In the genomic region with DNA sequence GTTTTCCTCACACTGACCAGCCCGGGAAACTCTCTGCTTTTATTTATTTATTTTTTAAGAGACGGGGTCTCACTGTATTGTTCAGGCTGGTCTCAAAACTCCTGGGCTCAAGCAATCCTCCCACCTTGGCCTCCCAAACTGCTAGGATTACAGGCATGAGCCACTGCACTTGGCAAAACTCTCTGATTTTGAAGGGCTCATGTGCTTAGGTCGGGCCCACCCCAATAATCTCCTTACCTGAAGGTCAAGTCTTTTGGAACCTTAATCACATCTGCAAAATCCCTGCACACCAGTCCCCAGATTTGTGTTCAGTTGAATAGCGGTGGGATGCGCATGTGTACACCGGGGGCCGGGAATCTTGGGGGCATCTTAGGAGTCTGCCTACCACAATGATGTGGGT, we compare ENCODE assay signal across 31 cellular contexts. TPM values are rescaled to one million over a fixed set of nuclear protein-coding genes. Genes with fewer than 3 reads are reported as not detected.
DNase-seq lines count a peak whose midpoint lies in the region; ATAC-seq, FAIRE-seq and TF ChIP-seq lines count a peak whose summit lies in the region.
"Had no signal": no experiment of that assay in that cellular context is flagged by ENCODE, and none has a peak within 500 bp of the region (broad histone marks: within the 10 kb centered on the region; RNA-seq: fewer than 3 reads in every experiment).

No MANE protein-coding gene starts in this region.

- H3K27me3 ChIP-seq in K562 (ENCODE audit: control insufficient read depth in 2 of 2, insufficient read depth in 2 of 2, low read length in 2 of 2) (peaks cover 0 to 34% of the 10 kb centered on the region in 2 experiments; a peak in 2 of 5 replicates), neuronal stem cell (ENCODE audit: control insufficient read depth in 3 of 3, insufficient read depth in 3 of 3, low read depth in 1 of 3, low read length in 3 of 3) (peaks cover 0 to 80% (median 0%) of the 10 kb centered on the region in 3 experiments)
- H3K27me3 ChIP-seq: BE2C had no signal

- H3K4ac ChIP-seq in neuronal stem cell (ENCODE audit: low read length) = no peak overlapping the region

- H3K14ac ChIP-seq in neuronal stem cell (ENCODE audit: low read length) = no peak overlapping the region

- H3K79me2 ChIP-seq in K562 (ENCODE audit: control insufficient read depth, insufficient read depth, low read length) = no peaks in the 10 kb centered on the region

- H2BK15ac ChIP-seq in neuronal stem cell (ENCODE audit: low read length) = no peak overlapping the region

- H3K9me1 ChIP-seq in K562 (ENCODE audit: control insufficient read depth, insufficient read depth, low read length) = no peaks in the 10 kb centered on the region

- H3K4me2 ChIP-seq in K562 (ENCODE audit: insufficient read depth, low read length) (no peak overlapping the region), neuronal stem cell (ENCODE audit: insufficient read depth, low read length, poor library complexity, severe bottlenecking) (no peak overlapping the region)
- H3K4me2 ChIP-seq: BLaER1 had no signal

- TF ChIP-seq CTCF in K562 (IDR thresholded peaks at IDR 0.05 in 2 of 3, conservative IDR thresholded peaks at IDR 0.05 in 1 of 3; ENCODE audit: insufficient read depth in 2 of 3, low read depth in 1 of 3, low read length in 3 of 3) = no peak

- no TSS peak for BruUV-seq in K562 (replicated peaks; lab: Mats Ljungman, UMichigan)

- POLR2A ChIA-PET in K562 (lab: Yijun Ruan, JAX) = no interaction called here

- no peak overlapping the region for H3K23ac ChIP-seq in neuronal stem cell (ENCODE audit: low read depth, low read length, poor library complexity)

- H2BK12ac ChIP-seq in neuronal stem cell (ENCODE audit: low read length) = no peak overlapping the region

- H2BK5ac ChIP-seq in neuronal stem cell (ENCODE audit: low read length) = no peak overlapping the region

- H3K79me1 ChIP-seq in neuronal stem cell (ENCODE audit: low read depth, low read length) = no peaks in the 10 kb centered on the region

- CTCF ChIA-PET in K562 (lab: Yijun Ruan, JAX; ENCODE audit: low intra/inter-chr PET ratio) = no interaction called here

- no peak overlapping the region for H2BK120ac ChIP-seq in neuronal stem cell (ENCODE audit: low read depth, low read length)

- H2AFZ ChIP-seq in K562 (ENCODE audit: low read depth, low read length) (no peak overlapping the region), neuronal stem cell (ENCODE audit: low read length) (no peak overlapping the region)

- no peaks in the 10 kb centered on the region for H3K36me3 ChIP-seq in K562 (ENCODE audit: control insufficient read depth, insufficient read depth, low read length)
- H3K36me3 ChIP-seq in neuronal stem cell (replicated peaks in 1 of 2; ENCODE audit: control insufficient read depth in 2 of 2, insufficient read depth in 2 of 2, low read length in 2 of 2) = no peaks in the 10 kb centered on the region
- H3K36me3 ChIP-seq: BE2C, BLaER1 had no signal

- no peaks in the 10 kb centered on the region for H3K4me1 ChIP-seq in K562 (replicated peaks in 1 of 2; ENCODE audit: control insufficient read depth in 2 of 2, insufficient read depth in 2 of 2, low read length in 2 of 2)
- H3K4me1 ChIP-seq in neuronal stem cell (ENCODE audit: control insufficient read depth in 2 of 2, insufficient read depth in 1 of 2, low read depth in 1 of 2, low read length in 2 of 2) = peaks cover 9 to 22% of the 10 kb centered on the region in 2 donors
- H3K4me1 ChIP-seq: BE2C, BLaER1 had no signal

- no peak overlapping the region for H3K4me3 ChIP-seq in K562
- no peak overlapping the region for H3K4me3 ChIP-seq in neuronal stem cell (ENCODE audit: low read length in 2 of 2)
- H3K4me3 ChIP-seq: BLaER1, GM12878 had no signal

- no peak for TF ChIP-seq EP300 in K562 (IDR thresholded peaks at IDR 0.05; ENCODE audit: low read length)

- no peak for TF ChIP-seq RAD21 in K562 (CRISPR knock-in tag; conservative IDR thresholded peaks at IDR 0.05 in 1 of 2, IDR thresholded peaks at IDR 0.05 in 1 of 2)

- DNase-seq in left ventricle myocardium superior (peak; percentile 3), Right ventricle myocardium superior (no peak), K562 (ENCODE audit: extremely low read depth in 1 of 4, low spot score in 3 of 4) (no peak), neuronal stem cell (ENCODE audit: low spot score) (no peak), SKM-1 treated with dmso at 0.1 percent for 144 hours (lab: John Stamatoyannopoulos, UW; ENCODE audit: unreplicated experiment) (no peak), NCI-H2171 treated with DMSO at 0.1 percent for 48 hours (lab: John Stamatoyannopoulos, UW) (no peak)
- DNase-seq: 8988T; ACHN; BE2C; C1 segment of cervical spinal cord; CD4-positive, alpha-beta memory T cell; CD4-positive, CD25-positive, alpha-beta regulatory T cell; COR-L47; DMS 273 treated with DMSO at 0.1 percent for 48 hours; DMS153; DMS53; DMS79; DND-41; EL; GDM1 had no signal

- in situ Hi-C loops in K562 (cut with MboI) = no loop called here

- no peak for ATAC-seq in left ventricle myocardium superior
- ATAC-seq in Right ventricle myocardium superior (ENCODE audit: poor library complexity) = no peak
- no peak for ATAC-seq in K562
- ATAC-seq: GM12878 had no signal

- H4K8ac ChIP-seq in neuronal stem cell (ENCODE audit: low read depth, low read length) = no peak overlapping the region

- no peaks in the 10 kb centered on the region for H3K9me3 ChIP-seq in K562 (replicated peaks; ENCODE audit: control insufficient read depth, insufficient read depth, low read depth, low read length)
- H3K9me3 ChIP-seq in neuronal stem cell (replicated peaks in 1 of 2; ENCODE audit: control insufficient read depth in 2 of 2, insufficient read depth in 1 of 2, low read depth in 1 of 2, low read length in 2 of 2) = no peaks in the 10 kb centered on the region
- H3K9me3 ChIP-seq: BE2C, BLaER1 had no signal

- no peak overlapping the region for H3K27ac ChIP-seq in K562 (ENCODE audit: extremely low read depth, low read depth, low read length)
- H3K27ac ChIP-seq in neuronal stem cell (replicated peaks; ENCODE audit: low read length) = no peak overlapping the region
- H3K27ac ChIP-seq: BLaER1 had no signal

- no peak for FAIRE-seq in K562 (lab: Jason Lieb, UNC)
- FAIRE-seq: A204.1, GM12878, GM12892, GM18507 had no signal

- H4K20me1 ChIP-seq in K562 (replicated peaks; ENCODE audit: control insufficient read depth, insufficient read depth, low read length) = no peaks in the 10 kb centered on the region
- H4K20me1 ChIP-seq: BLaER1 had no signal

- H3K18ac ChIP-seq in neuronal stem cell (ENCODE audit: low read length) = no peak overlapping the region

- intact Hi-C loops in left ventricle myocardium superior (cut with micrococcal nuclease) = no loop called here
- intact Hi-C loops in Right ventricle myocardium superior (cut with DNase I) = no loop called here
- intact Hi-C loops in K562 (cut with micrococcal nuclease) = no loop called here

- H3K9ac ChIP-seq in K562 (ENCODE audit: insufficient read depth in 1 of 2, low read depth in 2 of 2, low read length in 2 of 2) = no peak overlapping the region
- no peak overlapping the region for H3K9ac ChIP-seq in neuronal stem cell (ENCODE audit: low read depth, low read length, poor library complexity)
- H3K9ac ChIP-seq: BLaER1 had no signal

- WGBS in K562 (ENCODE audit: insufficient coverage, low coverage, missing lambda C conversion rate) = 0% methylated on average over 3 of the region's 7 CpGs
- WGBS in neuronal stem cell (ENCODE audit: extremely low coverage in 2 of 2, insufficient read length in 2 of 2, insufficient replicate concordance in 1 of 2), 2 donors = no CpG with 5 or more reads among the region's 7 CpGs

- H2AK5ac ChIP-seq in neuronal stem cell (ENCODE audit: low read depth, low read length) = peak overlapping the region; percentile 24

- no peak overlapping the region for H4K91ac ChIP-seq in neuronal stem cell (ENCODE audit: low read depth, low read length, poor library complexity)

- no peak for TF ChIP-seq POLR2A in K562 (conservative IDR thresholded peaks at IDR 0.05)

RNA-seq across cellular contexts. Expression of gene ECEL1, which starts 7.7 kb away (rescaled TPM):
- total RNA-seq in left ventricle myocardium superior (0.37 TPM), Right ventricle myocardium superior (not detected), K562 (2014; rRNA removed) (not detected in 2 replicates), K562 (2014; rRNA removed; fragmentation: Illumina TruSeq; extraction: Trizol) (not detected in 2 replicates), K562 (2015; rRNA removed; fragmentation: Illumina TruSeq; extraction: Trizol) (not detected in 2 replicates), K562 (2021) (0.09 TPM in 1 of 2 replicates, not detected in the other)
- not detected in 2 replicates for total RNA-seq in K562 (2011; cell fraction: chromatin; rRNA removed; ENCODE audit: low replicate concordance)
- not detected in 2 replicates for total RNA-seq in K562 (2011; cell fraction: nucleolus; rRNA removed)
- total RNA-seq in K562 (2011; cell fraction: nucleoplasm; rRNA removed) = not detected in 2 replicates
- polyA plus RNA-seq in K562 (2011; rRNA removed) (not detected in 2 replicates), K562 (2014; fragmentation: Illumina TruSeq; extraction: Trizol) (not detected in 2 replicates), K562 (2014; fragmentation: Nextera tagmentation; extraction: Ambion mirVana) (not detected), K562 (2014; rRNA removed) (not detected in 2 replicates)
- not detected in 2 replicates for polyA plus RNA-seq in K562 (2011; cell fraction: cytosol; rRNA removed)
- polyA plus RNA-seq in K562 (2011; cell fraction: nucleus; rRNA removed) = not detected in 2 replicates
- polyA plus RNA-seq in K562 (2012) = not detected in 2 replicates
- polyA minus RNA-seq in K562 (2011; rRNA and poly(A)+ RNA removed) = not detected in 2 replicates
- not detected in 2 replicates for polyA minus RNA-seq in K562 (2011; cell fraction: cytosol; rRNA and poly(A)+ RNA removed)
- not detected in 2 replicates for polyA minus RNA-seq in K562 (2011; cell fraction: nucleus; rRNA and poly(A)+ RNA removed)
- 8.2 TPM for polyA plus RNA-seq in neuronal stem cell (2013, experiment 1 of 2)
- polyA plus RNA-seq in neuronal stem cell (2013, experiment 2 of 2) = 7.9 TPM
- total RNA-seq: CD4-positive, alpha-beta memory T cell; CD4-positive, CD25-positive, alpha-beta regulatory T cell; CD8-positive, alpha-beta memory T cell; Daoy; GM12878 had no signal
- polyA plus RNA-seq: AG04450; CD14-positive monocyte; CD4-positive, alpha-beta memory T cell; CD4-positive, CD25-positive, alpha-beta regulatory T cell; CD8-positive, alpha-beta memory T cell; GM12878 had no signal

RNA-seq across cellular contexts. Expression of gene PRSS56, which starts 24.9 kb away (rescaled TPM):
- 0.15 TPM for total RNA-seq in left ventricle myocardium superior
- total RNA-seq in Right ventricle myocardium superior = 0.19 TPM
- total RNA-seq in K562 (2011; cell fraction: chromatin; rRNA removed; ENCODE audit: low replicate concordance) = not detected in 2 replicates
- not detected in 2 replicates for total RNA-seq in K562 (2011; cell fraction: nucleolus; rRNA removed)
- not detected in 2 replicates for total RNA-seq in K562 (2011; cell fraction: nucleoplasm; rRNA removed)
- total RNA-seq in K562 (2014; rRNA removed) = not detected in 2 replicates
- not detected in 2 replicates for total RNA-seq in K562 (2014; rRNA removed; fragmentation: Illumina TruSeq; extraction: Trizol)
- total RNA-seq in K562 (2015; rRNA removed; fragmentation: Illumina TruSeq; extraction: Trizol) = not detected in 2 replicates
- not detected in 2 replicates for total RNA-seq in K562 (2021)
- polyA plus RNA-seq in K562 (2011; rRNA removed) = not detected in 2 replicates
- polyA plus RNA-seq in K562 (2011; cell fraction: cytosol; rRNA removed) = not detected in 2 replicates
- not detected in 2 replicates for polyA plus RNA-seq in K562 (2011; cell fraction: nucleus; rRNA removed)
- polyA plus RNA-seq in K562 (2012) = not detected in 2 replicates
- polyA plus RNA-seq in K562 (2014; fragmentation: Illumina TruSeq; extraction: Trizol) = not detected in 2 replicates
- polyA plus RNA-seq in K562 (2014; fragmentation: Nextera tagmentation; extraction: Ambion mirVana) = not detected
- not detected in 2 replicates for polyA plus RNA-seq in K562 (2014; rRNA removed)
- polyA minus RNA-seq in K562 (2011; rRNA and poly(A)+ RNA removed) = not detected in 2 replicates
- polyA minus RNA-seq in K562 (2011; cell fraction: cytosol; rRNA and poly(A)+ RNA removed) = not detected in 2 replicates
- polyA minus RNA-seq in K562 (2011; cell fraction: nucleus; rRNA and poly(A)+ RNA removed) = not detected in 2 replicates
- polyA plus RNA-seq in neuronal stem cell (2013, experiment 1 of 2) = not detected
- polyA plus RNA-seq in neuronal stem cell (2013, experiment 2 of 2) = not detected
- total RNA-seq: A673; CD4-positive, alpha-beta memory T cell; CD4-positive, CD25-positive, alpha-beta regulatory T cell; CD8-positive, alpha-beta memory T cell; Daoy; G401; GM12878 had no signal
- polyA plus RNA-seq: AG04450; CD14-positive monocyte; CD4-positive, alpha-beta memory T cell; CD4-positive, CD25-positive, alpha-beta regulatory T cell; CD8-positive, alpha-beta memory T cell; GM12878 had no signal

RNA-seq across cellular contexts. Expression of gene CHRND, which starts 30.7 kb away (rescaled TPM):
- total RNA-seq in left ventricle myocardium superior (not detected), Right ventricle myocardium superior (not detected), K562 (2014; rRNA removed) (not detected in 2 replicates), K562 (2014; rRNA removed; fragmentation: Illumina TruSeq; extraction: Trizol) (not detected in 2 replicates), K562 (2015; rRNA removed; fragmentation: Illumina TruSeq; extraction: Trizol) (not detected in 2 replicates), K562 (2021) (not detected in 2 replicates)
- total RNA-seq in K562 (2011; cell fraction: chromatin; rRNA removed; ENCODE audit: low replicate concordance) = not detected in 2 replicates
- total RNA-seq in K562 (2011; cell fraction: nucleolus; rRNA removed) = not detected in 2 replicates
- not detected in 2 replicates for total RNA-seq in K562 (2011; cell fraction: nucleoplasm; rRNA removed)
- polyA plus RNA-seq in K562 (2011; rRNA removed) (not detected in 2 replicates), K562 (2014; fragmentation: Illumina TruSeq; extraction: Trizol) (not detected in 2 replicates), K562 (2014; fragmentation: Nextera tagmentation; extraction: Ambion mirVana) (not detected), K562 (2014; rRNA removed) (not detected in 2 replicates)
- polyA plus RNA-seq in K562 (2011; cell fraction: cytosol; rRNA removed) = not detected in 2 replicates
- polyA plus RNA-seq in K562 (2011; cell fraction: nucleus; rRNA removed) = not detected in 2 replicates
- not detected in 2 replicates for polyA plus RNA-seq in K562 (2012)
- not detected in 2 replicates for polyA minus RNA-seq in K562 (2011; rRNA and poly(A)+ RNA removed)
- not detected in 2 replicates for polyA minus RNA-seq in K562 (2011; cell fraction: cytosol; rRNA and poly(A)+ RNA removed)
- not detected in 2 replicates for polyA minus RNA-seq in K562 (2011; cell fraction: nucleus; rRNA and poly(A)+ RNA removed)
- polyA plus RNA-seq in neuronal stem cell (2013, experiment 1 of 2) = 0.18 TPM
- polyA plus RNA-seq in neuronal stem cell (2013, experiment 2 of 2) = 0.14 TPM
- total RNA-seq: A673; CD4-positive, alpha-beta memory T cell; CD4-positive, CD25-positive, alpha-beta regulatory T cell; CD8-positive, alpha-beta memory T cell; Daoy; G401; GM12878 had no signal
- polyA plus RNA-seq: AG04450; CD14-positive monocyte; CD4-positive, alpha-beta memory T cell; CD4-positive, CD25-positive, alpha-beta regulatory T cell; CD8-positive, alpha-beta memory T cell; GM12878 had no signal

RNA-seq across cellular contexts. Expression of gene ALPI, which starts 39.3 kb away (rescaled TPM):
- not detected for total RNA-seq in left ventricle myocardium superior
- not detected for total RNA-seq in Right ventricle myocardium superior
- total RNA-seq in K562 (2011; cell fraction: chromatin; rRNA removed; ENCODE audit: low replicate concordance) = not detected in 2 replicates
- total RNA-seq in K562 (2011; cell fraction: nucleolus; rRNA removed) = not detected in 2 replicates
- total RNA-seq in K562 (2011; cell fraction: nucleoplasm; rRNA removed) = not detected in 2 replicates
- not detected in 2 replicates for total RNA-seq in K562 (2014; rRNA removed)
- total RNA-seq in K562 (2014; rRNA removed; fragmentation: Illumina TruSeq; extraction: Trizol) = not detected in 2 replicates
- not detected in 2 replicates for total RNA-seq in K562 (2015; rRNA removed; fragmentation: Illumina TruSeq; extraction: Trizol)
- total RNA-seq in K562 (2021) = not detected in 2 replicates
- polyA plus RNA-seq in K562 (2011; rRNA removed) = not detected in 2 replicates
- 0.03 TPM in 1 of 2 replicates, not detected in the other for polyA plus RNA-seq in K562 (2011; cell fraction: cytosol; rRNA removed)
- not detected in 2 replicates for polyA plus RNA-seq in K562 (2011; cell fraction: nucleus; rRNA removed)
- not detected in 2 replicates for polyA plus RNA-seq in K562 (2012)
- polyA plus RNA-seq in K562 (2014; fragmentation: Illumina TruSeq; extraction: Trizol) = not detected in 2 replicates
- polyA plus RNA-seq in K562 (2014; fragmentation: Nextera tagmentation; extraction: Ambion mirVana) = not detected
- not detected in 2 replicates for polyA plus RNA-seq in K562 (2014; rRNA removed)
- polyA minus RNA-seq in K562 (2011; rRNA and poly(A)+ RNA removed) = not detected in 2 replicates
- not detected in 2 replicates for polyA minus RNA-seq in K562 (2011; cell fraction: cytosol; rRNA and poly(A)+ RNA removed)
- not detected in 2 replicates for polyA minus RNA-seq in K562 (2011; cell fraction: nucleus; rRNA and poly(A)+ RNA removed)
- polyA plus RNA-seq in neuronal stem cell (2013, experiment 1 of 2) = not detected
- polyA plus RNA-seq in neuronal stem cell (2013, experiment 2 of 2) = not detected
- total RNA-seq: A673; CD4-positive, alpha-beta memory T cell; CD4-positive, CD25-positive, alpha-beta regulatory T cell; CD8-positive, alpha-beta memory T cell; Daoy; G401; GM12878 had no signal
- polyA plus RNA-seq: AG04450; CD14-positive monocyte; CD4-positive, alpha-beta memory T cell; CD4-positive, CD25-positive, alpha-beta regulatory T cell; CD8-positive, alpha-beta memory T cell; GM12878 had no signal

RNA-seq across cellular contexts. Expression of gene CHRNG, which starts 44.2 kb away (rescaled TPM):
- total RNA-seq in left ventricle myocardium superior = not detected
- total RNA-seq in Right ventricle myocardium superior = not detected
- total RNA-seq in K562 (2011; cell fraction: chromatin; rRNA removed; ENCODE audit: low replicate concordance) = not detected in 2 replicates
- total RNA-seq in K562 (2011; cell fraction: nucleolus; rRNA removed) = not detected in 2 replicates
- total RNA-seq in K562 (2011; cell fraction: nucleoplasm; rRNA removed) = not detected in 2 replicates
- not detected in 2 replicates for total RNA-seq in K562 (2014; rRNA removed)
- not detected in 2 replicates for total RNA-seq in K562 (2014; rRNA removed; fragmentation: Illumina TruSeq; extraction: Trizol)
- total RNA-seq in K562 (2015; rRNA removed; fragmentation: Illumina TruSeq; extraction: Trizol) = not detected in 2 replicates
- not detected in 2 replicates for total RNA-seq in K562 (2021)
- not detected in 2 replicates for polyA plus RNA-seq in K562 (2011; rRNA removed)
- polyA plus RNA-seq in K562 (2011; cell fraction: cytosol; rRNA removed) = not detected in 2 replicates
- not detected in 2 replicates for polyA plus RNA-seq in K562 (2011; cell fraction: nucleus; rRNA removed)
- 0.07 TPM in 1 of 2 replicates, not detected in the other for polyA plus RNA-seq in K562 (2012)
- not detected in 2 replicates for polyA plus RNA-seq in K562 (2014; fragmentation: Illumina TruSeq; extraction: Trizol)
- polyA plus RNA-seq in K562 (2014; fragmentation: Nextera tagmentation; extraction: Ambion mirVana) = not detected
- not detected in 2 replicates for polyA plus RNA-seq in K562 (2014; rRNA removed)
- not detected in 2 replicates for polyA minus RNA-seq in K562 (2011; rRNA and poly(A)+ RNA removed)
- polyA minus RNA-seq in K562 (2011; cell fraction: cytosol; rRNA and poly(A)+ RNA removed) = not detected in 2 replicates
- polyA minus RNA-seq in K562 (2011; cell fraction: nucleus; rRNA and poly(A)+ RNA removed) = not detected in 2 replicates
- polyA plus RNA-seq in neuronal stem cell (2013, experiment 1 of 2) = not detected
- not detected for polyA plus RNA-seq in neuronal stem cell (2013, experiment 2 of 2)
- total RNA-seq: A673; CD4-positive, alpha-beta memory T cell; CD4-positive, CD25-positive, alpha-beta regulatory T cell; CD8-positive, alpha-beta memory T cell; Daoy; G401; GM12878 had no signal
- polyA plus RNA-seq: AG04450; CD14-positive monocyte; CD4-positive, alpha-beta memory T cell; CD8-positive, alpha-beta memory T cell had no signal
